ENCODE assay signal across 8 cellular contexts in genomic region chr10:103192089-103192450, GRCh38. TPM values are rescaled to one million over a fixed set of nuclear protein-coding genes. Genes with fewer than 3 reads are reported as not detected.
DNase-seq lines count a peak whose midpoint lies in the region; ATAC-seq and TF ChIP-seq lines count a peak whose summit lies in the region.

No MANE protein-coding gene starts in this region.

- H3K9me3 ChIP-seq in IMR-90 (ENCODE audit: control insufficient read depth, insufficient read depth, low read length) (no peaks in the 10 kb centered on the region), suprapubic skin (no peaks in the 10 kb centered on the region)

- H3K9me1 ChIP-seq in IMR-90 (ENCODE audit: insufficient read depth, low read length): peaks cover 13% of the 10 kb centered on the region

- in situ Hi-C loops in G401 (cut with HindIII; ENCODE audit: low sequenced_read_pairs) (no loop called here), IMR-90 (cut with MboI; ENCODE audit: low sequenced_read_pairs) (loop anchor here (5.0 kb wide), 1 partner anchor 40 kb away; no protein-coding TSS in a partner anchor), astrocyte of the spinal cord (cut with HindIII; ENCODE audit: low sequenced_read_pairs) (no loop called here)

- H3K4me1 ChIP-seq in IMR-90 (ENCODE audit: control insufficient read depth, insufficient read depth, low read length) (peaks cover 12% of the 10 kb centered on the region), suprapubic skin (peaks cover 51% of the 10 kb centered on the region)

- peak overlapping the region; percentile 6; the same call in 1 of the 2 replicates for H4K5ac ChIP-seq in IMR-90 (ENCODE audit: low read depth, low read length)

- peak overlapping the region; percentile 93 for H2AK9ac ChIP-seq in IMR-90 (replicated peaks; ENCODE audit: low read depth, low read length, poor library complexity)

- DNase-seq in G401 (ENCODE audit: low spot score) (peak; percentile 41), IMR-90 (no peak), astrocyte of the spinal cord (ENCODE audit: low read depth, low spot score) (no peak), left lobe of liver (ENCODE audit: low spot score) (peak; percentile 51), suprapubic skin (ENCODE audit: low spot score in 2 of 2) (no peak), COLO668 (lab: John Stamatoyannopoulos, UW; ENCODE audit: unreplicated experiment) (no peak), HuH-7.5 (ENCODE audit: low spot score) (no peak)

- H2BK120ac ChIP-seq in IMR-90 (ENCODE audit: low read depth, low read length): peak overlapping the region; percentile 10; the same call in 1 of the 2 replicates

- H3K4me3 ChIP-seq in IMR-90 (ENCODE audit: insufficient read depth, low read depth, low read length) (peak overlapping the region; percentile 92), astrocyte of the spinal cord (ENCODE audit: low read depth, low read length) (peak overlapping the region; percentile 65), suprapubic skin (peak overlapping the region; percentile 100)

- no peak overlapping the region for H2BK20ac ChIP-seq in IMR-90 (ENCODE audit: low read depth, low read length)

- H2AFZ ChIP-seq in IMR-90 (replicated peaks; ENCODE audit: low read length, poor library complexity): peak overlapping the region; percentile 88

- H3K56ac ChIP-seq in IMR-90 (ENCODE audit: extremely low read depth, insufficient read depth, low read length): peak overlapping the region; percentile 86

- POLR2A ChIA-PET in IMR-90 (lab: Charles Lee; ENCODE audit: unreplicated experiment): interaction anchor here (0.6 to 1.3 kb wide), 4 partner anchors 39 to 263 kb away, joined by 3 to 5 read pairs (median 4); no protein-coding TSS in a partner anchor

- peak overlapping the region; percentile 87 for H2BK5ac ChIP-seq in IMR-90 (ENCODE audit: low read depth, low read length, poor library complexity, severe bottlenecking)

- intact Hi-C loops in IMR-90 (cut with micrococcal nuclease): loop anchor here (1.0 to 2.0 kb wide), 3 partner anchors 39 to 274 kb away; partner anchors contain the start of genes CNNM2 and RPEL1

- peaks cover 0 to 39% of the 10 kb centered on the region in 2 experiments; a peak in 2 of 4 replicates for H3K79me1 ChIP-seq in IMR-90 (ENCODE audit: low read depth in 1 of 2, low read length in 2 of 2)

- no peak for TF ChIP-seq CTCF in IMR-90 (conservative IDR thresholded peaks at IDR 0.05; ENCODE audit: low read depth, low read length)
- TF ChIP-seq CTCF in astrocyte of the spinal cord (IDR thresholded peaks at IDR 0.05; ENCODE audit: low read depth, low read length): no peak
- no peak for TF ChIP-seq CTCF in suprapubic skin (IDR thresholded peaks at IDR 0.05)

- no peak overlapping the region for H2AK5ac ChIP-seq in IMR-90 (ENCODE audit: low read depth, low read length)

- peak overlapping the region; percentile 54 for H3K18ac ChIP-seq in IMR-90 (ENCODE audit: low read depth, low read length)

- no peak for TF ChIP-seq EP300 in suprapubic skin (IDR thresholded peaks at IDR 0.05)

- ATAC-seq in IMR-90 (ENCODE audit: low read depth): no peak
- no peak for ATAC-seq in left lobe of liver
- no peak for ATAC-seq in GM18861 (IDR thresholded peaks at IDR 0.05; ENCODE audit: unreplicated experiment)

- CTCF ChIA-PET in IMR-90 (lab: Yijun Ruan, JAX): interaction anchor here (0.6 to 2.4 kb wide), 4 partner anchors 46 to 485 kb away, joined by 3 to 6 read pairs (median 5); no protein-coding TSS in a partner anchor

- no peaks in the 10 kb centered on the region for H3K36me3 ChIP-seq in IMR-90 (ENCODE audit: control insufficient read depth, insufficient read depth, low read length)
- peaks cover under 1% of the 10 kb centered on the region for H3K36me3 ChIP-seq in suprapubic skin

- H2BK15ac ChIP-seq in IMR-90 (ENCODE audit: low read depth, low read length): no peak overlapping the region; the same call in 2 of the 3 replicates

- no TSS peak for BruUV-seq in IMR-90 (replicated peaks; lab: Mats Ljungman, UMichigan)

- TF ChIP-seq RAD21 in IMR-90 (IDR thresholded peaks at IDR 0.05; ENCODE audit: low read length): no peak

- H3K23ac ChIP-seq in IMR-90 (ENCODE audit: low read depth, low read length): peak overlapping the region; percentile 82

- H3K27me3 ChIP-seq in IMR-90 (ENCODE audit: control insufficient read depth, insufficient read depth, low read length) (no peaks in the 10 kb centered on the region), suprapubic skin (no peaks in the 10 kb centered on the region)

- dilution Hi-C loops in IMR-90 (cut with HindIII; ENCODE audit: low sequenced_read_pairs, unreplicated experiment): no loop called here

- WGBS in IMR-90 (ENCODE audit: extremely low coverage in 2 of 2, insufficient read length in 1 of 2), 2 experiments: 4% methylated on average over 5 of the region's 14 CpGs; no CpG with 5 or more reads in 1 of the 2 experiments
- WGBS in suprapubic skin: 1% methylated on average over 14 of the region's 14 CpGs

- H3K27ac ChIP-seq in IMR-90 (ENCODE audit: insufficient read depth, low read length) (peak overlapping the region; percentile 98), suprapubic skin (peak overlapping the region; percentile 99)

- H3K14ac ChIP-seq in IMR-90 (replicated peaks; ENCODE audit: low read depth, low read length): peak overlapping the region; percentile 86

- H3K4me2 ChIP-seq in IMR-90 (ENCODE audit: low read depth, low read length): peak overlapping the region; percentile 92

- H4K91ac ChIP-seq in IMR-90 (ENCODE audit: insufficient read depth, low read depth, low read length): peak overlapping the region; percentile 57

- H4K8ac ChIP-seq in IMR-90 (ENCODE audit: low read depth in 2 of 2, low read length in 2 of 2): peak overlapping the region; percentile 51 to 73; a peak in 2 of 4 replicates

- TF ChIP-seq POLR2A in IMR-90 (IDR thresholded peaks at IDR 0.05; ENCODE audit: low read depth, low read length) (no peak), suprapubic skin (IDR thresholded peaks at IDR 0.05) (no peak)

- H3K9ac ChIP-seq in IMR-90 (ENCODE audit: low read depth, low read length): peak overlapping the region; percentile 96

- peak overlapping the region; percentile 64 for H3K4ac ChIP-seq in IMR-90 (ENCODE audit: low read depth, low read length)

- peaks cover 35% of the 10 kb centered on the region; the same call in 1 of the 2 replicates for H4K20me1 ChIP-seq in IMR-90 (ENCODE audit: insufficient read depth, low read length)

TF ChIP-seq in IMR-90, 13 proteins besides CTCF, POLR2A, EP300 and RAD21:
- no peak for TF ChIP-seq CHD1 (IDR thresholded peaks at IDR 0.05; ENCODE audit: low read depth, low read length)
- no peak for TF ChIP-seq BHLHE40 (IDR thresholded peaks at IDR 0.05; ENCODE audit: low read depth, low read length)
- TF ChIP-seq RCOR1 (IDR thresholded peaks at IDR 0.05; ENCODE audit: insufficient replicate concordance, low read length): no peak
- TF ChIP-seq FOS (IDR thresholded peaks at IDR 0.05; ENCODE audit: low read depth, low read length): no peak
- no peak for TF ChIP-seq MXI1 (IDR thresholded peaks at IDR 0.05; ENCODE audit: borderline replicate concordance, low read depth, low read length)
- TF ChIP-seq MAZ (IDR thresholded peaks at IDR 0.05; ENCODE audit: borderline replicate concordance, low read depth, low read length): no peak
- no peak for TF ChIP-seq ELK1 (IDR thresholded peaks at IDR 0.05; ENCODE audit: borderline replicate concordance, low read depth, low read length)
- TF ChIP-seq MAFK (IDR thresholded peaks at IDR 0.05; ENCODE audit: low read depth, low read length): no peak
- no peak for TF ChIP-seq NFE2L2 (IDR thresholded peaks at IDR 0.05; ENCODE audit: low read depth, low read length)
- no peak for TF ChIP-seq USF2 (IDR thresholded peaks at IDR 0.05; ENCODE audit: low read depth, low read length)
- TF ChIP-seq RFX5 (IDR thresholded peaks at IDR 0.05; ENCODE audit: low read depth, low read length): no peak
- no peak for TF ChIP-seq CEBPB (IDR thresholded peaks at IDR 0.05; ENCODE audit: low read depth, low read length)

RNA-seq across cellular contexts. Expression of gene NT5C2, which starts 1.0 kb away (rescaled TPM):
- 71.2 and 121 TPM in 2 replicates for total RNA-seq in G401 (2014; rRNA removed; shearing (Covaris generic))
- total RNA-seq in IMR-90 (2012; rRNA removed): 60.0 and 83.3 TPM in 2 replicates
- 48.4 and 65.1 TPM in 2 replicates for polyA plus RNA-seq in IMR-90 (2012; rRNA removed)
- 15.0 and 21.0 TPM in 2 replicates for polyA plus RNA-seq in IMR-90 (2012; cell fraction: cytosol; rRNA removed)
- polyA plus RNA-seq in IMR-90 (2012; cell fraction: nucleus; rRNA removed; ENCODE audit: low replicate concordance): 13.4 and 65.9 TPM in 2 replicates
- 21.3 TPM for total RNA-seq in left lobe of liver
- total RNA-seq in suprapubic skin: 10 to 100 TPM; 28.4 to 51.5 (median 33.2) TPM

RNA-seq across cellular contexts. Expression of gene RPEL1, which starts 53.6 kb away (rescaled TPM):
- 0.03 and 0.06 TPM in 2 replicates for total RNA-seq in G401 (2014; rRNA removed; shearing (Covaris generic))
- total RNA-seq in IMR-90 (2012; rRNA removed) (under 0.01 and 0.28 TPM in 2 replicates), left lobe of liver (not detected), suprapubic skin (not detected)
- polyA plus RNA-seq in IMR-90 (2012; rRNA removed): 0.07 and 0.26 TPM in 2 replicates
- polyA plus RNA-seq in IMR-90 (2012; cell fraction: cytosol; rRNA removed): 0.02 TPM in 2 replicates
- polyA plus RNA-seq in IMR-90 (2012; cell fraction: nucleus; rRNA removed; ENCODE audit: low replicate concordance): not detected in 2 replicates

Comparison
In these comparisons a context has a peak if more than half of its experiments do, and no peak if none do; other contexts are left out.
1. DNase-seq: peak in G401 (single experiment) and left lobe of liver (single experiment); none in IMR-90 (single experiment), astrocyte of the spinal cord (single experiment), suprapubic skin (0 of 2), COLO668 (single experiment) and HuH-7.5 (single experiment).
2. Peak in every context shown above with its lines, with median percentiles within 50 percentile points of each other: H3K4me3 ChIP-seq.